In the genomic region with DNA sequence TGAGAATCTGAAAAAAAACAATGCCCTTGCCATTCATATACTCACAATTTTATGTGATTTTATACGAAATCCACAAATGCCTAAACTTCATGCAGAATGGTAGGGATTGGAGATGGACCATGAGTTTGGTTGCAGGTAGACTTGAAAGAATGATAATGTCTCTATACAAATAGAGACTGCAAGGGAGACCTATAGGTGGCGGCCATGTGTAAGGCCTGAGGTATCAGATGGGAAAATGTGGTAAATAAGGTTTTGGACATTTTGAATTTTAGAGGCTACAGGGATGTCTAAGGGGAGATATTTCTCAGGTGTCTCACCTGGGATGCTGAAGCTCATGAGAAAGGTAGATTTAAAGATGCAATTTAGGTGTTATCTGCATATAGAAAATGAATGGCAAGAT, we compare ENCODE assay signal across 2 cellular contexts.
TF ChIP-seq lines count a peak whose summit lies in the region.

No MANE protein-coding gene starts in this region.

TF ChIP-seq in IMR-90, 13 proteins besides CTCF, POLR2A, EP300 and RAD21 (continued from another document):
- TF ChIP-seq MAFK (IDR thresholded peaks at IDR 0.05; ENCODE audit: low read depth, low read length) (no peak), SMC3 (IDR thresholded peaks at IDR 0.05; ENCODE audit: low read depth, low read length) (no peak), FOS (IDR thresholded peaks at IDR 0.05; ENCODE audit: low read depth, low read length) (no peak), CHD1 (IDR thresholded peaks at IDR 0.05; ENCODE audit: low read depth, low read length) (no peak), CEBPB (IDR thresholded peaks at IDR 0.05; ENCODE audit: low read depth, low read length) (no peak), BHLHE40 (IDR thresholded peaks at IDR 0.05; ENCODE audit: low read depth, low read length) (no peak), MXI1 (IDR thresholded peaks at IDR 0.05; ENCODE audit: borderline replicate concordance, low read depth, low read length) (no peak), MAZ (IDR thresholded peaks at IDR 0.05; ENCODE audit: borderline replicate concordance, low read depth, low read length) (no peak)
- TF ChIP-seq, protein P1, sequence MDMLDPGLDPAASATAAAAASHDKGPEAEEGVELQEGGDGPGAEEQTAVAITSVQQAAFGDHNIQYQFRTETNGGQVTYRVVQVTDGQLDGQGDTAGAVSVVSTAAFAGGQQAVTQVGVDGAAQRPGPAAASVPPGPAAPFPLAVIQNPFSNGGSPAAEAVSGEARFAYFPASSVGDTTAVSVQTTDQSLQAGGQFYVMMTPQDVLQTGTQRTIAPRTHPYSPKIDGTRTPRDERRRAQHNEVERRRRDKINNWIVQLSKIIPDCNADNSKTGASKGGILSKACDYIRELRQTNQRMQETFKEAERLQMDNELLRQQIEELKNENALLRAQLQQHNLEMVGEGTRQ (IDR thresholded peaks at IDR 0.05; ENCODE audit: low read depth, low read length) = no peak

TF ChIP-seq in WTC11, 78 proteins besides CTCF, POLR2A, EP300 and RAD21 (continued from another document):
- TF ChIP-seq, protein P2, sequence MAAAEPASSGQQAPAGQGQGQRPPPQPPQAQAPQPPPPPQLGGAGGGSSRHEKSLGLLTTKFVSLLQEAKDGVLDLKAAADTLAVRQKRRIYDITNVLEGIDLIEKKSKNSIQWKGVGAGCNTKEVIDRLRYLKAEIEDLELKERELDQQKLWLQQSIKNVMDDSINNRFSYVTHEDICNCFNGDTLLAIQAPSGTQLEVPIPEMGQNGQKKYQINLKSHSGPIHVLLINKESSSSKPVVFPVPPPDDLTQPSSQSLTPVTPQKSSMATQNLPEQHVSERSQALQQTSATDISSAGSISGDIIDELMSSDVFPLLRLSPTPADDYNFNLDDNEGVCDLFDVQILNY (CRISPR knock-in tag; IDR thresholded peaks at IDR 0.05) = no peak
- TF ChIP-seq, protein P3, sequence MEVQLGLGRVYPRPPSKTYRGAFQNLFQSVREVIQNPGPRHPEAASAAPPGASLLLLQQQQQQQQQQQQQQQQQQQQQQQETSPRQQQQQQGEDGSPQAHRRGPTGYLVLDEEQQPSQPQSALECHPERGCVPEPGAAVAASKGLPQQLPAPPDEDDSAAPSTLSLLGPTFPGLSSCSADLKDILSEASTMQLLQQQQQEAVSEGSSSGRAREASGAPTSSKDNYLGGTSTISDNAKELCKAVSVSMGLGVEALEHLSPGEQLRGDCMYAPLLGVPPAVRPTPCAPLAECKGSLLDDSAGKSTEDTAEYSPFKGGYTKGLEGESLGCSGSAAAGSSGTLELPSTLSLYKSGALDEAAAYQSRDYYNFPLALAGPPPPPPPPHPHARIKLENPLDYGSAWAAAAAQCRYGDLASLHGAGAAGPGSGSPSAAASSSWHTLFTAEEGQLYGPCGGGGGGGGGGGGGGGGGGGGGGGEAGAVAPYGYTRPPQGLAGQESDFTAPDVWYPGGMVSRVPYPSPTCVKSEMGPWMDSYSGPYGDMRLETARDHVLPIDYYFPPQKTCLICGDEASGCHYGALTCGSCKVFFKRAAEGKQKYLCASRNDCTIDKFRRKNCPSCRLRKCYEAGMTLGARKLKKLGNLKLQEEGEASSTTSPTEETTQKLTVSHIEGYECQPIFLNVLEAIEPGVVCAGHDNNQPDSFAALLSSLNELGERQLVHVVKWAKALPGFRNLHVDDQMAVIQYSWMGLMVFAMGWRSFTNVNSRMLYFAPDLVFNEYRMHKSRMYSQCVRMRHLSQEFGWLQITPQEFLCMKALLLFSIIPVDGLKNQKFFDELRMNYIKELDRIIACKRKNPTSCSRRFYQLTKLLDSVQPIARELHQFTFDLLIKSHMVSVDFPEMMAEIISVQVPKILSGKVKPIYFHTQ (CRISPR knock-in tag; IDR thresholded peaks at IDR 0.05) = no peak
- TF ChIP-seq CBFB (CRISPR knock-in tag; IDR thresholded peaks at IDR 0.05; ENCODE audit: low read depth) (no peak), NFE2L1 (CRISPR knock-in tag; IDR thresholded peaks at IDR 0.05) (no peak), GTF2I (CRISPR knock-in tag; conservative IDR thresholded peaks at IDR 0.05) (no peak), IRF2 (CRISPR knock-in tag; IDR thresholded peaks at IDR 0.05; ENCODE audit: borderline replicate concordance, low read depth) (no peak), NFATC4 (CRISPR knock-in tag; IDR thresholded peaks at IDR 0.05) (no peak), FOXJ3 (CRISPR knock-in tag; IDR thresholded peaks at IDR 0.05; ENCODE audit: borderline replicate concordance) (no peak), ZNF317 (CRISPR knock-in tag; IDR thresholded peaks at IDR 0.05; ENCODE audit: borderline replicate concordance, low read depth) (no peak), RORB (CRISPR knock-in tag; IDR thresholded peaks at IDR 0.05) (no peak), CREB1 (CRISPR knock-in tag; IDR thresholded peaks at IDR 0.05) (no peak)
- TF ChIP-seq, protein P4, sequence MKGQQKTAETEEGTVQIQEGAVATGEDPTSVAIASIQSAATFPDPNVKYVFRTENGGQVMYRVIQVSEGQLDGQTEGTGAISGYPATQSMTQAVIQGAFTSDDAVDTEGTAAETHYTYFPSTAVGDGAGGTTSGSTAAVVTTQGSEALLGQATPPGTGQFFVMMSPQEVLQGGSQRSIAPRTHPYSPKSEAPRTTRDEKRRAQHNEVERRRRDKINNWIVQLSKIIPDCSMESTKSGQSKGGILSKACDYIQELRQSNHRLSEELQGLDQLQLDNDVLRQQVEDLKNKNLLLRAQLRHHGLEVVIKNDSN (CRISPR knock-in tag; IDR thresholded peaks at IDR 0.05) = no peak
- TF ChIP-seq, protein P5, sequence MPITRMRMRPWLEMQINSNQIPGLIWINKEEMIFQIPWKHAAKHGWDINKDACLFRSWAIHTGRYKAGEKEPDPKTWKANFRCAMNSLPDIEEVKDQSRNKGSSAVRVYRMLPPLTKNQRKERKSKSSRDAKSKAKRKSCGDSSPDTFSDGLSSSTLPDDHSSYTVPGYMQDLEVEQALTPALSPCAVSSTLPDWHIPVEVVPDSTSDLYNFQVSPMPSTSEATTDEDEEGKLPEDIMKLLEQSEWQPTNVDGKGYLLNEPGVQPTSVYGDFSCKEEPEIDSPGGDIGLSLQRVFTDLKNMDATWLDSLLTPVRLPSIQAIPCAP (CRISPR knock-in tag; IDR thresholded peaks at IDR 0.05) = no peak
- TF ChIP-seq, protein P1 (CRISPR knock-in tag; IDR thresholded peaks at IDR 0.05) = no peak
- TF ChIP-seq, protein P6, sequence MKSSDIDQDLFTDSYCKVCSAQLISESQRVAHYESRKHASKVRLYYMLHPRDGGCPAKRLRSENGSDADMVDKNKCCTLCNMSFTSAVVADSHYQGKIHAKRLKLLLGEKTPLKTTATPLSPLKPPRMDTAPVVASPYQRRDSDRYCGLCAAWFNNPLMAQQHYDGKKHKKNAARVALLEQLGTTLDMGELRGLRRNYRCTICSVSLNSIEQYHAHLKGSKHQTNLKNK (CRISPR knock-in tag; IDR thresholded peaks at IDR 0.05) = no peak
- TF ChIP-seq, protein P7, sequence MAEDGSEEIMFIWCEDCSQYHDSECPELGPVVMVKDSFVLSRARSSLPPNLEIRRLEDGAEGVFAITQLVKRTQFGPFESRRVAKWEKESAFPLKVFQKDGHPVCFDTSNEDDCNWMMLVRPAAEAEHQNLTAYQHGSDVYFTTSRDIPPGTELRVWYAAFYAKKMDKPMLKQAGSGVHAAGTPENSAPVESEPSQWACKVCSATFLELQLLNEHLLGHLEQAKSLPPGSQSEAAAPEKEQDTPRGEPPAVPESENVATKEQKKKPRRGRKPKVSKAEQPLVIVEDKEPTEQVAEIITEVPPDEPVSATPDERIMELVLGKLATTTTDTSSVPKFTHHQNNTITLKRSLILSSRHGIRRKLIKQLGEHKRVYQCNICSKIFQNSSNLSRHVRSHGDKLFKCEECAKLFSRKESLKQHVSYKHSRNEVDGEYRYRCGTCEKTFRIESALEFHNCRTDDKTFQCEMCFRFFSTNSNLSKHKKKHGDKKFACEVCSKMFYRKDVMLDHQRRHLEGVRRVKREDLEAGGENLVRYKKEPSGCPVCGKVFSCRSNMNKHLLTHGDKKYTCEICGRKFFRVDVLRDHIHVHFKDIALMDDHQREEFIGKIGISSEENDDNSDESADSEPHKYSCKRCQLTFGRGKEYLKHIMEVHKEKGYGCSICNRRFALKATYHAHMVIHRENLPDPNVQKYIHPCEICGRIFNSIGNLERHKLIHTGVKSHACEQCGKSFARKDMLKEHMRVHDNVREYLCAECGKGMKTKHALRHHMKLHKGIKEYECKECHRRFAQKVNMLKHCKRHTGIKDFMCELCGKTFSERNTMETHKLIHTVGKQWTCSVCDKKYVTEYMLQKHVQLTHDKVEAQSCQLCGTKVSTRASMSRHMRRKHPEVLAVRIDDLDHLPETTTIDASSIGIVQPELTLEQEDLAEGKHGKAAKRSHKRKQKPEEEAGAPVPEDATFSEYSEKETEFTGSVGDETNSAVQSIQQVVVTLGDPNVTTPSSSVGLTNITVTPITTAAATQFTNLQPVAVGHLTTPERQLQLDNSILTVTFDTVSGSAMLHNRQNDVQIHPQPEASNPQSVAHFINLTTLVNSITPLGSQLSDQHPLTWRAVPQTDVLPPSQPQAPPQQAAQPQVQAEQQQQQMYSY (CRISPR knock-in tag; IDR thresholded peaks at IDR 0.05) = no peak
- TF ChIP-seq, protein P8, sequence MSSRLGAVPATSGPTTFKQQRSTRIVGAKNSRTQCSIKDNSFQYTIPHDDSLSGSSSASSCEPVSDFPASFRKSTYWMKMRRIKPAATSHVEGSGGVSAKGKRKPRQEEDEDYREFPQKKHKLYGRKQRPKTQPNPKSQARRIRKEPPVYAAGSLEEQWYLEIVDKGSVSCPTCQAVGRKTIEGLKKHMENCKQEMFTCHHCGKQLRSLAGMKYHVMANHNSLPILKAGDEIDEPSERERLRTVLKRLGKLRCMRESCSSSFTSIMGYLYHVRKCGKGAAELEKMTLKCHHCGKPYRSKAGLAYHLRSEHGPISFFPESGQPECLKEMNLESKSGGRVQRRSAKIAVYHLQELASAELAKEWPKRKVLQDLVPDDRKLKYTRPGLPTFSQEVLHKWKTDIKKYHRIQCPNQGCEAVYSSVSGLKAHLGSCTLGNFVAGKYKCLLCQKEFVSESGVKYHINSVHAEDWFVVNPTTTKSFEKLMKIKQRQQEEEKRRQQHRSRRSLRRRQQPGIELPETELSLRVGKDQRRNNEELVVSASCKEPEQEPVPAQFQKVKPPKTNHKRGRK (CRISPR knock-in tag; IDR thresholded peaks at IDR 0.05; ENCODE audit: borderline replicate concordance) = no peak
- TF ChIP-seq, protein P9, sequence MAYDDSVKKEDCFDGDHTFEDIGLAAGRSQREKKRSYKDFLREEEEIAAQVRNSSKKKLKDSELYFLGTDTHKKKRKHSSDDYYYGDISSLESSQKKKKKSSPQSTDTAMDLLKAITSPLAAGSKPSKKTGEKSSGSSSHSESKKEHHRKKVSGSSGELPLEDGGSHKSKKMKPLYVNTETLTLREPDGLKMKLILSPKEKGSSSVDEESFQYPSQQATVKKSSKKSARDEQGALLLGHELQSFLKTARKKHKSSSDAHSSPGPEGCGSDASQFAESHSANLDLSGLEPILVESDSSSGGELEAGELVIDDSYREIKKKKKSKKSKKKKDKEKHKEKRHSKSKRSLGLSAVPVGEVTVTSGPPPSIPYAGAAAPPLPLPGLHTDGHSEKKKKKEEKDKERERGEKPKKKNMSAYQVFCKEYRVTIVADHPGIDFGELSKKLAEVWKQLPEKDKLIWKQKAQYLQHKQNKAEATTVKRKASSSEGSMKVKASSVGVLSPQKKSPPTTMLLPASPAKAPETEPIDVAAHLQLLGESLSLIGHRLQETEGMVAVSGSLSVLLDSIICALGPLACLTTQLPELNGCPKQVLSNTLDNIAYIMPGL (CRISPR knock-in tag; IDR thresholded peaks at IDR 0.05) = no peak
TF ChIP-seq in WTC11: peak in this region for 0.
